In the genomic region with DNA sequence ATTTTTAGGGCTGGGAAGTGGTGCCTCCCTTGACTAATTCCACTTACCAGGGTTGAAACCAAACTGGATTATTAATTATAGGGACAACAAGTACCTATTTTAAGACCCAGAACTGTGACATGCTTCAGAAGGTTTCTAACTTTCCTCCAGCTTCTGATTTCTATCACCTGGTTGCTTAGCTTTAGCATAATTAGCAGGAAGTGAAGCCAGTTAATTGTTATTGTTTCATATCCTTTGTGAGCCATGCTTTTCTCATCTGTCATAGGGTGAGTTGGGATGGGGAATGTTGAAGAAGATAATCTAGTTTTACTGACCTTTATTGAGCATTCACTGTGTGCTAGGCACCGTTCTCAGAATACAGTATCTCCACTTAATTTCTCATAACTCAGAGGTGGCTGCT, we compare ENCODE assay signal across 11 cellular contexts. TPM values are rescaled to one million over a fixed set of nuclear protein-coding genes. Genes with fewer than 3 reads are reported as not detected.
DNase-seq lines count a peak whose midpoint lies in the region; ATAC-seq, FAIRE-seq and TF ChIP-seq lines count a peak whose summit lies in the region.
"Had no signal": no experiment of that assay in that cellular context is flagged by ENCODE, and none has a peak within 500 bp of the region (broad histone marks: within the 10 kb centered on the region; RNA-seq: fewer than 3 reads in every experiment).

No MANE protein-coding gene starts in this region.

- peaks cover 55% of the 10 kb centered on the region for H4K20me1 ChIP-seq in OCI-LY3 (ENCODE audit: insufficient read depth, low read length)

- peak overlapping the region; percentile 97 for H3K4me3 ChIP-seq in OCI-LY3 (ENCODE audit: low read length)
- H3K4me3 ChIP-seq: skin epidermis had no signal

- H3K27ac Mint-ChIP-seq in osteocyte (ENCODE audit: unreplicated experiment), result peak overlapping the region; percentile 60

- no peak overlapping the region for H3K4me3 Mint-ChIP-seq in osteocyte (ENCODE audit: unreplicated experiment)

- H3K9me3 ChIP-seq in OCI-LY3 (ENCODE audit: insufficient read depth, low read length), result no peaks in the 10 kb centered on the region

- no peak for FAIRE-seq in frontal cortex (lab: Jason Lieb, UNC)

- TF ChIP-seq CTCF in OCI-LY3 (IDR thresholded peaks at IDR 0.05; ENCODE audit: low read depth, low read length) (no peak), osteocyte (IDR thresholded peaks at IDR 0.05) (no peak)

- no peak overlapping the region for H3K27ac ChIP-seq in OCI-LY3 (ENCODE audit: low read length)
- peak overlapping the region; percentile 21 for H3K27ac ChIP-seq in epithelial cell of prostate

- H3K9me3 Mint-ChIP-seq in osteocyte (ENCODE audit: unreplicated experiment), result no peaks in the 10 kb centered on the region

- peaks cover 24% of the 10 kb centered on the region for H3K36me3 Mint-ChIP-seq in osteocyte (ENCODE audit: unreplicated experiment)

- no peak overlapping the region for H3K9ac ChIP-seq in OCI-LY3 (ENCODE audit: low read length)

- DNase-seq in Daoy (ENCODE audit: low read depth) (peak; percentile 33), epithelial cell of prostate (ENCODE audit: low read depth, low spot score) (no peak), osteocyte (ENCODE audit: extremely low spot score, unreplicated experiment) (no peak), frontal cortex (ENCODE audit: low spot score in 2 of 2) (no peak), NCI-H1092 (lab: John Stamatoyannopoulos, UW) (no peak), NCI-H2227 treated with DMSO at 0.1 percent for 48 hours (lab: John Stamatoyannopoulos, UW) (no peak)
- DNase-seq: activated CD4-positive, CD25-positive, alpha-beta regulatory T cell; NCI-H1105 treated with DMSO at 0.1 percent for 48 hours had no signal

- H3K4me2 ChIP-seq in OCI-LY3 (ENCODE audit: low read length), result peak overlapping the region; percentile 98

- 0 out of 2 replicates have a peak, but pooled peaks cover 2% of the 10 kb centered on the region for H3K79me2 ChIP-seq in OCI-LY3 (ENCODE audit: low read length)

- peaks cover 48% of the 10 kb centered on the region for H3K4me1 Mint-ChIP-seq in osteocyte (ENCODE audit: unreplicated experiment)

- no peaks in the 10 kb centered on the region for H3K27me3 Mint-ChIP-seq in osteocyte (ENCODE audit: unreplicated experiment)

- H3K27me3 ChIP-seq in OCI-LY3 (ENCODE audit: low read depth, low read length), result no peaks in the 10 kb centered on the region

- ATAC-seq in HG03025 (IDR thresholded peaks at IDR 0.05; ENCODE audit: low FRiP score, unreplicated experiment), result no peak

- H3K4me1 ChIP-seq in OCI-LY3 (ENCODE audit: low read length), result peaks cover 36% of the 10 kb centered on the region

- H2AFZ ChIP-seq in OCI-LY3 (ENCODE audit: low read depth, low read length), result no peak overlapping the region

- peaks cover 12% of the 10 kb centered on the region for H3K36me3 ChIP-seq in OCI-LY3 (replicated peaks; ENCODE audit: low read depth, low read length)

RNA-seq across cellular contexts. Expression of a gene that starts 3.2 kb away (rescaled TPM):
- 50.5 and 53.3 TPM in 2 replicates for total RNA-seq in Daoy (2014; rRNA removed; shearing (Covaris generic))
- total RNA-seq in osteocyte, result 86.0 and 96.1 TPM in 2 replicates
- total RNA-seq in frontal cortex, result 133 TPM
